ENCODE assay signal across 7 cellular contexts in the genomic region with DNA sequence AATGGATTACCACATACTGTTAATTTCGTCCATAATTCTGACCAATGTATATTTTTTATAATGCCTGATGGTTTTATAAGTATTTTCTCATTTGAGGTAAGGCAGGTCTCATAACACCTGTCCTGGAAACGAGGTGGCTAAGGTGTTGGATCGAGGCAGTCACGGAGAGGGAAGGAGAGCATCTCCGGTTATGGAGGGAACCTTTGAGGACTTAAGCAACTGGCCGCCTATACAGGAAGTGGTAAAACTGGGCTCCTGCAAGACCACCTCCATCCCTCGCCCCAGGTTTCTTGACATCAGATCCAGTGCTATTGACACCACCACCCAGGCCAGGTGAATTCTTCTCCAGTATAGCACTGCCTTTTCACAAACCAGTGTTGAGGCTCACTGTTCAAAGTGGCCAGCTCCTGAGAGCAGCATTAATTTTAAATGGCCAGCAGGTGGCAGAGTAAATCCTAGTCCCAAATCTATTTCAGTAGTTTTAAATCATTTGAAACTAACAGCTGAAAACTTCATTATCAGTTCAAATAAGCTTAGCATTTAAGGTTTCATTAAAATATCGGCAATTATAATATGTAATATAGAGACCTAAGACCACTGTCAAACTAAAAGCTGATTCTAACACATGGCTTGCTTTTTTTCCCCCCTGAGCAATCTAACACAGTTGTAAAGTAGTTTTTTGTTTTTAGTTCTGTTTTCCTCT.
A peak's percentile ranks its signal among the peaks of the same experiment; 100 is the strongest.
DNase-seq lines count a peak whose midpoint lies in the region; ATAC-seq and TF ChIP-seq lines count a peak whose summit lies in the region.

No MANE protein-coding gene starts in this region.

- H3K4me3 ChIP-seq in SJCRH30, result peak overlapping the region; percentile 32
- H3K4me3 ChIP-seq in naive thymus-derived CD4-positive, alpha-beta T cell (ENCODE audit: low read length), result no peak overlapping the region

- no peaks in the 10 kb centered on the region for H3K9me3 Mint-ChIP-seq in naive thymus-derived CD4-positive, alpha-beta T cell

- TF ChIP-seq CTCF in GM20000 (IDR thresholded peaks at IDR 0.05; ENCODE audit: extremely low read depth, missing control alignments), result peak; percentile 58

- H3K4me1 ChIP-seq in SJCRH30, result peaks cover 18% of the 10 kb centered on the region
- H3K4me1 ChIP-seq in naive thymus-derived CD4-positive, alpha-beta T cell (ENCODE audit: control insufficient read depth in 2 of 2, insufficient read depth in 2 of 2, low read length in 2 of 2), result no peaks in the 10 kb centered on the region

- peaks cover 0 to 27% (median 12%) of the 10 kb centered on the region in 5 donors for H3K27me3 Mint-ChIP-seq in naive thymus-derived CD4-positive, alpha-beta T cell

- H3K36me3 ChIP-seq in SJCRH30, result no peaks in the 10 kb centered on the region
- H3K36me3 ChIP-seq in naive thymus-derived CD4-positive, alpha-beta T cell (ENCODE audit: control insufficient read depth in 2 of 3, insufficient read depth in 3 of 3, low read length in 3 of 3), result no peaks in the 10 kb centered on the region

- CTCF ChIA-PET in naive thymus-derived CD4-positive, alpha-beta T cell (lab: Charles Lee), result interaction anchor here (0.6 to 1.8 kb wide), 8 partner anchors 11 to 904 kb away, joined by 3 to 8 read pairs (median 3); no protein-coding TSS in a partner anchor

- POLR2A ChIA-PET in naive thymus-derived CD4-positive, alpha-beta T cell (lab: Charles Lee), result no interaction called here

- H3K36me3 Mint-ChIP-seq in naive thymus-derived CD4-positive, alpha-beta T cell, result no peaks in the 10 kb centered on the region

- H3K4me3 Mint-ChIP-seq in naive thymus-derived CD4-positive, alpha-beta T cell, result no peak overlapping the region

- peak; percentile 53 for ATAC-seq in esophagus mucosa
- ATAC-seq in naive thymus-derived CD4-positive, alpha-beta T cell, result peak; percentile 54

- peaks cover 0 to 12% (median 3%) of the 10 kb centered on the region in 7 donors for H3K4me1 Mint-ChIP-seq in naive thymus-derived CD4-positive, alpha-beta T cell

- H3K9me3 ChIP-seq in SJCRH30 (replicated peaks), result no peaks in the 10 kb centered on the region
- no peaks in the 10 kb centered on the region for H3K9me3 ChIP-seq in naive thymus-derived CD4-positive, alpha-beta T cell (ENCODE audit: control insufficient read depth in 2 of 3, low read length in 3 of 3)

- H3K27ac Mint-ChIP-seq in naive thymus-derived CD4-positive, alpha-beta T cell, result no peak overlapping the region

- no peak overlapping the region for H3K27ac ChIP-seq in SJCRH30
- no peak overlapping the region for H3K27ac ChIP-seq in naive thymus-derived CD4-positive, alpha-beta T cell (ENCODE audit: low read depth, low read length)

- DNase-seq in EH (ENCODE audit: low read depth), result peak; percentile 57
- DNase-seq in GM20000 (ENCODE audit: low spot score), result peak; percentile 57
- DNase-seq in M059J (ENCODE audit: low read depth), result peak; percentile 49
- DNase-seq in SJCRH30, result peak; percentile 22 to 75
- peak in 6 of 9 donors; percentile 2 to 37 (median 24) for DNase-seq in naive thymus-derived CD4-positive, alpha-beta T cell
- DNase-seq in NCI-H1048 (lab: John Stamatoyannopoulos, UW), result no peak

- intact Hi-C loops in naive thymus-derived CD4-positive, alpha-beta T cell (cut with micrococcal nuclease), result loop anchor here (1.0 to 5.0 kb wide), 5 partner anchors 212 to 1777 kb away; no protein-coding TSS in a partner anchor

- H3K27me3 ChIP-seq in SJCRH30, result no peaks in the 10 kb centered on the region
- peaks cover 0 to 3% of the 10 kb centered on the region in 2 donors for H3K27me3 ChIP-seq in naive thymus-derived CD4-positive, alpha-beta T cell (ENCODE audit: control insufficient read depth in 2 of 2, insufficient read depth in 2 of 2, low read length in 2 of 2)
